Comparison of ENCODE assay signal across 1 cellular context in the genomic region with DNA sequence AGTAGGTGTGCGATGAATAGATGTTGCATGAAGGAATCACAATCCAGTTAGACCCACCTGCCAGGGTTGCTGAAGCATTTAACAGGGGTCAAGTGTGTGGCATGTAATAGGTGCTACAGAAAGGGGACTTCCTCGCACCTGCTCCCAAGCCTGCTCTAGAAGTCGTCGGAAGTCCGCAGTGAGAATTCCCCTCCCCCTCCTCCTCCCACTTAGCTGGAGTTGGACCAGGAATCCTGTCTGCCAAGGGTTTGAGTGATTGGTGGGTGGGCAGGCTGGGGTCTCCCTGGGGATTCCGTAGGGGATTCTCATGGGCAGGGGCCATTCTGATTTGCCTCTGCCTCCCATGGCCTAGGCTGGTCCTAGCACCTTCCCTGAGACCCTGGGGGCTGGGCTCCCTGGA.
TF ChIP-seq lines count a peak whose summit lies in the region.

No MANE protein-coding gene starts in this region.

TF ChIP-seq in GM23338, 12 proteins besides CTCF, POLR2A, EP300 and RAD21 (continued from another document):
- TF ChIP-seq, protein P1, sequence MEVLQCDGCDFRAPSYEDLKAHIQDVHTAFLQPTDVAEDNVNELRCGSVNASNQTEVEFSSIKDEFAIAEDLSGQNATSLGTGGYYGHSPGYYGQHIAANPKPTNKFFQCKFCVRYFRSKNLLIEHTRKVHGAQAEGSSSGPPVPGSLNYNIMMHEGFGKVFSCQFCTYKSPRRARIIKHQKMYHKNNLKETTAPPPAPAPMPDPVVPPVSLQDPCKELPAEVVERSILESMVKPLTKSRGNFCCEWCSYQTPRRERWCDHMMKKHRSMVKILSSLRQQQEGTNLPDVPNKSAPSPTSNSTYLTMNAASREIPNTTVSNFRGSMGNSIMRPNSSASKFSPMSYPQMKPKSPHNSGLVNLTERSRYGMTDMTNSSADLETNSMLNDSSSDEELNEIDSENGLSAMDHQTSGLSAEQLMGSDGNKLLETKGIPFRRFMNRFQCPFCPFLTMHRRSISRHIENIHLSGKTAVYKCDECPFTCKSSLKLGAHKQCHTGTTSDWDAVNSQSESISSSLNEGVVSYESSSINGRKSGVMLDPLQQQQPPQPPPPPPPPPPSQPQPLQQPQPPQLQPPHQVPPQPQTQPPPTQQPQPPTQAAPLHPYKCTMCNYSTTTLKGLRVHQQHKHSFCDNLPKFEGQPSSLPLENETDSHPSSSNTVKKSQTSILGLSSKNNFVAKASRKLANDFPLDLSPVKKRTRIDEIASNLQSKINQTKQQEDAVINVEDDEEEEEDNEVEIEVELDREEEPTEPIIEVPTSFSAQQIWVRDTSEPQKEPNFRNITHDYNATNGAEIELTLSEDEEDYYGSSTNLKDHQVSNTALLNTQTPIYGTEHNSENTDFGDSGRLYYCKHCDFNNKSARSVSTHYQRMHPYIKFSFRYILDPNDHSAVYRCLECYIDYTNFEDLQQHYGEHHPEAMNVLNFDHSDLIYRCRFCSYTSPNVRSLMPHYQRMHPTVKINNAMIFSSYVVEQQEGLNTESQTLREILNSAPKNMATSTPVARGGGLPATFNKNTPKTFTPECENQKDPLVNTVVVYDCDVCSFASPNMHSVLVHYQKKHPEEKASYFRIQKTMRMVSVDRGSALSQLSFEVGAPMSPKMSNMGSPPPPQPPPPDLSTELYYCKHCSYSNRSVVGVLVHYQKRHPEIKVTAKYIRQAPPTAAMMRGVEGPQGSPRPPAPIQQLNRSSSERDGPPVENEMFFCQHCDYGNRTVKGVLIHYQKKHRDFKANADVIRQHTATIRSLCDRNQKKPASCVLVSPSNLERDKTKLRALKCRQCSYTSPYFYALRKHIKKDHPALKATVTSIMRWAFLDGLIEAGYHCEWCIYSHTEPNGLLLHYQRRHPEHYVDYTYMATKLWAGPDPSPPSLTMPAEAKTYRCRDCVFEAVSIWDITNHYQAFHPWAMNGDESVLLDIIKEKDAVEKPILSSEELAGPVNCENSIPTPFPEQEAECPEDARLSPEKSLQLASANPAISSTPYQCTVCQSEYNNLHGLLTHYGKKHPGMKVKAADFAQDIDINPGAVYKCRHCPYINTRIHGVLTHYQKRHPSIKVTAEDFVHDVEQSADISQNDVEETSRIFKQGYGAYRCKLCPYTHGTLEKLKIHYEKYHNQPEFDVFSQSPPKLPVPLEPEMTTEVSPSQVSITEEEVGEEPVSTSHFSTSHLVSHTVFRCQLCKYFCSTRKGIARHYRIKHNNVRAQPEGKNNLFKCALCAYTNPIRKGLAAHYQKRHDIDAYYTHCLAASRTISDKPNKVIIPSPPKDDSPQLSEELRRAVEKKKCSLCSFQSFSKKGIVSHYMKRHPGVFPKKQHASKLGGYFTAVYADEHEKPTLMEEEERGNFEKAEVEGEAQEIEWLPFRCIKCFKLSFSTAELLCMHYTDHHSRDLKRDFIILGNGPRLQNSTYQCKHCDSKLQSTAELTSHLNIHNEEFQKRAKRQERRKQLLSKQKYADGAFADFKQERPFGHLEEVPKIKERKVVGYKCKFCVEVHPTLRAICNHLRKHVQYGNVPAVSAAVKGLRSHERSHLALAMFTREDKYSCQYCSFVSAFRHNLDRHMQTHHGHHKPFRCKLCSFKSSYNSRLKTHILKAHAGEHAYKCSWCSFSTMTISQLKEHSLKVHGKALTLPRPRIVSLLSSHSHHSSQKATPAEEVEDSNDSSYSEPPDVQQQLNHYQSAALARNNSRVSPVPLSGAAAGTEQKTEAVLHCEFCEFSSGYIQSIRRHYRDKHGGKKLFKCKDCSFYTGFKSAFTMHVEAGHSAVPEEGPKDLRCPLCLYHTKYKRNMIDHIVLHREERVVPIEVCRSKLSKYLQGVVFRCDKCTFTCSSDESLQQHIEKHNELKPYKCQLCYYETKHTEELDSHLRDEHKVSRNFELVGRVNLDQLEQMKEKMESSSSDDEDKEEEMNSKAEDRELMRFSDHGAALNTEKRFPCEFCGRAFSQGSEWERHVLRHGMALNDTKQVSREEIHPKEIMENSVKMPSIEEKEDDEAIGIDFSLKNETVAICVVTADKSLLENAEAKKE (CRISPR knock-in tag; IDR thresholded peaks at IDR 0.05) = no peak
- TF ChIP-seq NANOG (IDR thresholded peaks at IDR 0.05; ENCODE audit: borderline replicate concordance) = no peak
- TF ChIP-seq POLR2AphosphoS5 (IDR thresholded peaks at IDR 0.05; ENCODE audit: low read depth) = no peak
